8 cellular contexts compared by ENCODE assay signal in the genomic region with DNA sequence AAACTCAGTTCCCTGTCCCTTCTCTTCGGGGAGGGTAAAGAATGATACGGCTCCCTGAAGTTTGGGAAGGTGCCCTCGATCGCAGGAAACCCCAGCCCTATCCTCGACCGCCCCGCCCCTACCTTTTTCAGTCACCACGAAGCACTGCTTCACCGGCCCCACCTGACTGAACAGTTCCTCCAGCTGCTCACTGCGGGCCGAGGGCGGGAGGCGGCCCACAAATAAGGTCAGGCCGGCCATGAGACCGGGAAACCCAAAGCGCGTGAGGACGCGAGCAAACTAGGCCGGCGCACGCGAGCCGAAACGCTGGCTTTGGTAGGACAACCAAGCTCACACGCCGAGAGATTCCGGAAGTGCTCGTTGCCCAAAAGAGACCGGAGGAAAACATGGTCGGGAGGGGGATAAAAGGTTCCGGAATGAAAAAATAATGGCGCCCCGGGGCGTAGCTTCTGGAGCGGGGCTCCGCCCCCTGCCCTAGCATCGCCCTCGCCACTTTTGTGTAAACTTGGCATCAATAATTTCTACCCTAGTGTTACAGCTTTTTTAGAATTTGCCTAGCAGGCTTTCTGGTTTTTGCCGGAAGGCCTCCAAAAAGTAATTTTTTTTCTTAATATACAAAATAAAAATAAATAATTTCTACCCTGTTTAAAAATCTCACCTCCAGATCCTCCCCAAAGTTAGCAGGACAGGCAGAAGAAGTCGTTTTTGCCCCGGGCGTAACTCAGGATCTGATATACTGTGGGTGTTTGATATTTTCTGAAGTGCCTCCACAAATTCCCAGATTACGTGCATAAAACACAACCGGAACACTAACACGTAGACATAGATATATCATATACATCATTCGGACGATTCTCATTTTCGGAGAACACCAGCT. TPM values are rescaled to one million over a fixed set of nuclear protein-coding genes. Genes with fewer than 3 reads are reported as not detected.
DNase-seq lines count a peak whose midpoint lies in the region; TF ChIP-seq lines count a peak whose summit lies in the region.

A gene with protein sequence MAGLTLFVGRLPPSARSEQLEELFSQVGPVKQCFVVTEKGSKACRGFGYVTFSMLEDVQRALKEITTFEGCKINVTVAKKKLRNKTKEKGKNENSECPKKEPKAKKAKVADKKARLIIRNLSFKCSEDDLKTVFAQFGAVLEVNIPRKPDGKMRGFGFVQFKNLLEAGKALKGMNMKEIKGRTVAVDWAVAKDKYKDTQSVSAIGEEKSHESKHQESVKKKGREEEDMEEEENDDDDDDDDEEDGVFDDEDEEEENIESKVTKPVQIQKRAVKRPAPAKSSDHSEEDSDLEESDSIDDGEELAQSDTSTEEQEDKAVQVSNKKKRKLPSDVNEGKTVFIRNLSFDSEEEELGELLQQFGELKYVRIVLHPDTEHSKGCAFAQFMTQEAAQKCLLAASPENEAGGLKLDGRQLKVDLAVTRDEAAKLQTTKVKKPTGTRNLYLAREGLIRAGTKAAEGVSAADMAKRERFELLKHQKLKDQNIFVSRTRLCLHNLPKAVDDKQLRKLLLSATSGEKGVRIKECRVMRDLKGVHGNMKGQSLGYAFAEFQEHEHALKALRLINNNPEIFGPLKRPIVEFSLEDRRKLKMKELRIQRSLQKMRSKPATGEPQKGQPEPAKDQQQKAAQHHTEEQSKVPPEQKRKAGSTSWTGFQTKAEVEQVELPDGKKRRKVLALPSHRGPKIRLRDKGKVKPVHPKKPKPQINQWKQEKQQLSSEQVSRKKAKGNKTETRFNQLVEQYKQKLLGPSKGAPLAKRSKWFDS (minus strand): TSS at position 355 of the 877 bp plus-strand sequence. CDS start 115 bp downstream, at position 240.

- WGBS in neuronal stem cell (ENCODE audit: extremely low coverage in 2 of 2, insufficient read length in 2 of 2, insufficient replicate concordance in 1 of 2), 2 donors = no CpG with 5 or more reads among the region's 49 CpGs

- H4K20me1 ChIP-seq in MM.1S (ENCODE audit: insufficient read depth, low read length) = 0 out of 2 replicates have a peak, but pooled peaks cover 5% of the 10 kb centered on the region

- H3K4ac ChIP-seq in neuronal stem cell (ENCODE audit: low read length) = no peak within 1 kb of the TSS

- H4K91ac ChIP-seq in neuronal stem cell (ENCODE audit: low read depth, low read length, poor library complexity) = no peak within 1 kb of the TSS

- H3K9ac ChIP-seq in MM.1S (ENCODE audit: low read length) (peak within 1 kb of the TSS; percentile 89), neuronal stem cell (ENCODE audit: low read depth, low read length, poor library complexity) (peak within 1 kb of the TSS; percentile 96), subcutaneous abdominal adipose tissue (ENCODE audit: low read length in 5 of 5) (peak within 1 kb of the TSS; percentile 69 to 98 (median 92))

- H3K9me3 ChIP-seq in MM.1S (replicated peaks; ENCODE audit: insufficient read depth, low read length) (no peaks in the 10 kb centered on the region), SJSA1 (replicated peaks) (no peaks in the 10 kb centered on the region), neuronal stem cell (replicated peaks in 1 of 2; ENCODE audit: control insufficient read depth in 2 of 2, insufficient read depth in 1 of 2, low read depth in 1 of 2, low read length in 2 of 2) (no peaks in the 10 kb centered on the region), subcutaneous abdominal adipose tissue (ENCODE audit: control insufficient read depth in 5 of 5, low read length in 5 of 5) (no peaks in the 10 kb centered on the region)

- H3K36me3 ChIP-seq in MM.1S (replicated peaks; ENCODE audit: insufficient read depth, low read length) (peaks cover 5% of the 10 kb centered on the region; the same call in 1 of the 2 replicates), SJSA1 (peaks cover 11% of the 10 kb centered on the region), neuronal stem cell (replicated peaks in 1 of 2; ENCODE audit: control insufficient read depth in 2 of 2, insufficient read depth in 2 of 2, low read length in 2 of 2) (peaks cover 0 to 23% of the 10 kb centered on the region in 2 donors), subcutaneous abdominal adipose tissue (ENCODE audit: control insufficient read depth in 5 of 5, insufficient read depth in 5 of 5, low read length in 5 of 5) (peaks cover 5 to 14% (median 5%) of the 10 kb centered on the region in 5 donors)

- H2AFZ ChIP-seq in MM.1S (ENCODE audit: low read length) (peak within 1 kb of the TSS; percentile 97), neuronal stem cell (ENCODE audit: low read length) (peak within 1 kb of the TSS; percentile 87)

- H3K27me3 ChIP-seq in MM.1S (replicated peaks; ENCODE audit: insufficient read depth, low read length) (peaks cover 6% of the 10 kb centered on the region; the same call in 1 of the 2 replicates), SJSA1 (replicated peaks) (peaks cover 12% of the 10 kb centered on the region), neuronal stem cell (ENCODE audit: control insufficient read depth in 3 of 3, insufficient read depth in 3 of 3, low read depth in 1 of 3, low read length in 3 of 3) (peaks cover 0 to 15% (median 2%) of the 10 kb centered on the region in 3 experiments), subcutaneous abdominal adipose tissue (ENCODE audit: control insufficient read depth in 5 of 5, insufficient read depth in 4 of 5, low read length in 5 of 5) (no peaks in the 10 kb centered on the region)

- H3K23ac ChIP-seq in neuronal stem cell (ENCODE audit: low read depth, low read length, poor library complexity) = peak within 1 kb of the TSS; percentile 95

- peaks cover 4% of the 10 kb centered on the region for H3K79me1 ChIP-seq in neuronal stem cell (ENCODE audit: low read depth, low read length)

- H3K14ac ChIP-seq in neuronal stem cell (ENCODE audit: low read length) = no peak within 1 kb of the TSS

- no peak within 1 kb of the TSS for H2BK5ac ChIP-seq in neuronal stem cell (ENCODE audit: low read length)

- H3K4me2 ChIP-seq in MM.1S (ENCODE audit: low read depth, low read length) = peak within 1 kb of the TSS; percentile 79
- H3K4me2 ChIP-seq in neuronal stem cell (ENCODE audit: insufficient read depth, low read length, poor library complexity, severe bottlenecking) = peak within 1 kb of the TSS; percentile 54

- no peak for TF ChIP-seq CTCF in MM.1S (IDR thresholded peaks at IDR 0.05; ENCODE audit: low read length)

- peak within 1 kb of the TSS; percentile 86 for H3K27ac ChIP-seq in MM.1S (ENCODE audit: low read length)
- H3K27ac ChIP-seq in SJSA1 = peak within 1 kb of the TSS; percentile 64
- H3K27ac ChIP-seq in neuronal stem cell (replicated peaks; ENCODE audit: low read length) = peak within 1 kb of the TSS; percentile 73
- H3K27ac ChIP-seq in subcutaneous abdominal adipose tissue (ENCODE audit: low read depth, low read length) = peak within 1 kb of the TSS; percentile 90

- no peak within 1 kb of the TSS for H2AK5ac ChIP-seq in neuronal stem cell (ENCODE audit: low read depth, low read length)

- H3K79me2 ChIP-seq in MM.1S (ENCODE audit: low read length) = peaks cover 47% of the 10 kb centered on the region

- H3K18ac ChIP-seq in neuronal stem cell (ENCODE audit: low read length) = peak within 1 kb of the TSS; percentile 93

- H3K9me2 ChIP-seq in MM.1S (replicated peaks; ENCODE audit: insufficient read depth, low read length) = no peaks in the 10 kb centered on the region

- DNase-seq in GF-D8 (lab: John Stamatoyannopoulos, UW) (peak; percentile 70), HCEC 1CT (peak; percentile 90), MM.1S (peak; percentile 95), SJSA1 (ENCODE audit: low read depth in 1 of 2, low spot score in 2 of 2) (peak; percentile 87 to 92), foreskin melanocyte (peak; percentile 90), neuronal stem cell (ENCODE audit: low spot score) (peak; percentile 91)
- peak; percentile 54 to 70 (median 67) for DNase-seq in activated naive CD4-positive, alpha-beta T cell (lab: John Stamatoyannopoulos, UW)

- H2BK15ac ChIP-seq in neuronal stem cell (ENCODE audit: low read length) = no peak within 1 kb of the TSS

- no peak within 1 kb of the TSS for H2BK12ac ChIP-seq in neuronal stem cell (ENCODE audit: low read length)

- H4K8ac ChIP-seq in neuronal stem cell (ENCODE audit: low read depth, low read length) = no peak within 1 kb of the TSS

- no peak within 1 kb of the TSS for H2BK120ac ChIP-seq in neuronal stem cell (ENCODE audit: low read depth, low read length)

- H3K4me3 ChIP-seq in MM.1S (ENCODE audit: low read length) = peak within 1 kb of the TSS; percentile 80
- H3K4me3 ChIP-seq in SJSA1 = peak within 1 kb of the TSS; percentile 67
- H3K4me3 ChIP-seq in neuronal stem cell (ENCODE audit: low read length in 2 of 2) = peak within 1 kb of the TSS; percentile 57 to 90
- peak within 1 kb of the TSS; percentile 76 to 93 (median 91) for H3K4me3 ChIP-seq in subcutaneous abdominal adipose tissue (ENCODE audit: low read depth in 1 of 5, low read length in 5 of 5)

- peaks cover 7% of the 10 kb centered on the region for H3F3A ChIP-seq in MM.1S (ENCODE audit: insufficient read depth, low read length)

- H3K4me1 ChIP-seq in MM.1S (ENCODE audit: low read length) (0 out of 2 replicates have a peak, but pooled peaks cover 8% of the 10 kb centered on the region), SJSA1 (replicated peaks) (no peaks in the 10 kb centered on the region; the same call in 1 of the 2 replicates), neuronal stem cell (ENCODE audit: control insufficient read depth in 2 of 2, insufficient read depth in 1 of 2, low read depth in 1 of 2, low read length in 2 of 2) (peaks cover 3 to 6% of the 10 kb centered on the region in 2 donors), subcutaneous abdominal adipose tissue (ENCODE audit: control insufficient read depth in 5 of 5, insufficient read depth in 5 of 5, low read length in 5 of 5) (peaks cover 6 to 33% (median 28%) of the 10 kb centered on the region in 5 donors)

RNA-seq across cellular contexts. Expression of the gene that starts here (rescaled TPM):
- 21.4 and 23.8 TPM in 2 replicates for total RNA-seq in SJSA1 (2014; rRNA removed; shearing (Covaris generic))
- polyA plus RNA-seq in neuronal stem cell (2013, experiment 1 of 2) = 28.9 TPM
- 28.7 TPM for polyA plus RNA-seq in neuronal stem cell (2013, experiment 2 of 2)

Comparison
In these comparisons a context has a peak if more than half of its experiments do, and no peak if none do; other contexts are left out.
1. Peak in every context shown above with its lines: DNase-seq, H3K4me3 ChIP-seq and H3K27ac ChIP-seq.